Comparison of ENCODE assay signal across 20 cellular contexts in the genomic region with DNA sequence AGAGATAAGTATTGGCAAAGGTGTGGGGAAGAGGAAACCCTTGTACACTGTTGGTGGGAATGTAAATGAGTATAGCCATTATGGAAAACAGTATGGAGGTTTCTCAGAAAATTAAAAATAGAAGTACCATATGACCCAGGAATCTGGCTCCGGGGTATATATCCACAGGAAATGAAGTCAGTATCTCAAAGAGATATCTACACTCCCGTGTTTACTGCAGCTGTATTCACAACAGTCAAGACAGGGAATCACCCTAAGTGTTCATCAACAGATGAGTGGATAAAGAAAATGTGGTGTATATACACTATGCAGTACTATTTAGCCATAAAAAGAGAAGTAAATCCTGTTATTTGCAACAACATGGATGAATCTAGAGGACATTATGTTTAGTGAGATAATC. TPM values are rescaled to one million over a fixed set of nuclear protein-coding genes. Genes with fewer than 3 reads are reported as not detected.
DNase-seq lines count a peak whose midpoint lies in the region; ATAC-seq, FAIRE-seq and TF ChIP-seq lines count a peak whose summit lies in the region.
"Had no signal": no experiment of that assay in that cellular context is flagged by ENCODE, and none has a peak within 500 bp of the region (broad histone marks: within the 10 kb centered on the region; RNA-seq: fewer than 3 reads in every experiment).

No MANE protein-coding gene starts in this region.

- no peaks in the 10 kb centered on the region for H3K9me2 ChIP-seq in SK-N-SH

- no peak for TF ChIP-seq CTCF in SK-N-SH (IDR thresholded peaks at IDR 0.05)
- no peak for TF ChIP-seq CTCF in keratinocyte (optimal IDR thresholded peaks at IDR 0.05 in 1 of 3, IDR thresholded peaks at IDR 0.05 in 1 of 3, conservative IDR thresholded peaks at IDR 0.05 in 1 of 3; ENCODE audit: extremely low read depth in 1 of 3, insufficient read depth in 2 of 3, low read length in 3 of 3)
- TF ChIP-seq CTCF in tibial nerve (IDR thresholded peaks at IDR 0.05) = no peak

- CTCF ChIA-PET in SK-N-SH (lab: Yijun Ruan, JAX) = interaction anchor here (3.4 kb wide), 1 partner anchor 12 kb away, joined by 14 read pairs; no protein-coding TSS in a partner anchor

- no peaks in the 10 kb centered on the region for H3K9me1 ChIP-seq in keratinocyte (ENCODE audit: control insufficient read depth, extremely low read depth, insufficient read depth, low read length)

- no peak for TF ChIP-seq EP300 in SK-N-SH (IDR thresholded peaks at IDR 0.05; ENCODE audit: borderline replicate concordance in 1 of 2, low read depth in 1 of 2, low read length in 1 of 2)
- TF ChIP-seq EP300 in tibial nerve (IDR thresholded peaks at IDR 0.05) = no peak

- no peaks in the 10 kb centered on the region for H3K79me2 ChIP-seq in SK-N-SH (ENCODE audit: insufficient read depth)
- no peaks in the 10 kb centered on the region for H3K79me2 ChIP-seq in keratinocyte (ENCODE audit: control insufficient read depth, insufficient read depth, low read length)

- H3K4me2 ChIP-seq in SK-N-SH (0 out of 2 replicates have a peak overlapping the region, but pooled peaks have one; percentile 19), keratinocyte (ENCODE audit: control insufficient read depth, extremely low read depth, insufficient read depth, low read depth, low read length) (no peak overlapping the region)
- H3K4me2 ChIP-seq: BLaER1 had no signal

- intact Hi-C loops in left colon (cut with DNase I, micrococcal nuclease) = no loop called here

- POLR2A ChIA-PET in SK-N-SH (lab: Yijun Ruan, JAX) = no interaction called here

- H3K27me3 ChIP-seq in SK-N-SH (ENCODE audit: insufficient read depth) = no peaks in the 10 kb centered on the region
- no peaks in the 10 kb centered on the region for H3K27me3 ChIP-seq in keratinocyte (ENCODE audit: control insufficient read depth, extremely low read depth, insufficient read depth, low read length)
- H3K27me3 ChIP-seq in tibial nerve = no peaks in the 10 kb centered on the region
- H3K27me3 ChIP-seq: BLaER1 had no signal

- in situ Hi-C loops in SK-MEL-5 (cut with HindIII; ENCODE audit: low pct_unique_long_range_greater_than_20kb, low sequenced_read_pairs) = no loop called here

- no peaks in the 10 kb centered on the region for H3K9me3 ChIP-seq in SK-N-SH
- no peaks in the 10 kb centered on the region for H3K9me3 ChIP-seq in keratinocyte (ENCODE audit: control insufficient read depth, low read depth, low read length)
- H3K9me3 ChIP-seq in tibial nerve = no peaks in the 10 kb centered on the region
- H3K9me3 ChIP-seq: BLaER1 had no signal

- no peak for TF ChIP-seq RAD21 in SK-N-SH (IDR thresholded peaks at IDR 0.05; ENCODE audit: low read length)

- H3K27ac ChIP-seq in SK-N-SH (ENCODE audit: low read depth in 2 of 2, low read length in 1 of 2) = no peak overlapping the region
- H3K27ac ChIP-seq in keratinocyte (ENCODE audit: control insufficient read depth, insufficient read depth, low read length) = no peak overlapping the region
- peak overlapping the region; percentile 24 to 85 (median 58) for H3K27ac ChIP-seq in tibial nerve
- H3K27ac ChIP-seq: BLaER1 had no signal

- no peaks in the 10 kb centered on the region for H3K36me3 ChIP-seq in SK-N-SH (replicated peaks in 1 of 2; ENCODE audit: control insufficient read depth in 1 of 2, insufficient read depth in 2 of 2, low read length in 1 of 2)
- H3K36me3 ChIP-seq in keratinocyte (ENCODE audit: control insufficient read depth in 2 of 2, extremely low read depth in 1 of 2, insufficient read depth in 2 of 2, low read length in 2 of 2) = no peaks in the 10 kb centered on the region
- no peaks in the 10 kb centered on the region for H3K36me3 ChIP-seq in tibial nerve
- H3K36me3 ChIP-seq: BLaER1 had no signal

- TF ChIP-seq POLR2A in tibial nerve (IDR thresholded peaks at IDR 0.05) = no peak

- dilution Hi-C loops in keratinocyte (cut with MboI; ENCODE audit: extremely low pct_ligation_motif_present, low sequenced_read_pairs) = no loop called here

- no peaks in the 10 kb centered on the region for H3F3A ChIP-seq in SK-N-SH (replicated peaks; ENCODE audit: insufficient read depth)

- WGBS in SK-N-SH (ENCODE audit: low lambda C conversion rate) = 9% methylated on average over 2 of the region's 2 CpGs
- WGBS in tibial nerve, 2 donors = 30 to 31% methylated on average over 2 of the region's 2 CpGs

- no peak for FAIRE-seq in keratinocyte (lab: Jason Lieb, UNC)
- FAIRE-seq: G401.6, GM12891, GM19239, HepG2, HTR-8/SVneo had no signal

- H3K4me1 ChIP-seq in SK-N-SH (ENCODE audit: control insufficient read depth in 1 of 2, insufficient read depth in 2 of 2, low read depth in 1 of 2, low read length in 1 of 2) (peaks cover 0 to 3% of the 10 kb centered on the region in 2 experiments; a peak in 1 of 4 replicates), keratinocyte (ENCODE audit: control insufficient read depth, extremely low read depth, insufficient read depth, low read length) (no peaks in the 10 kb centered on the region), tibial nerve (peaks cover 0 to 35% (median 8%) of the 10 kb centered on the region in 4 donors)
- H3K4me1 ChIP-seq: BLaER1 had no signal

- H2AFZ ChIP-seq in SK-N-SH (ENCODE audit: low read depth) = no peak overlapping the region
- peak overlapping the region; percentile 10 for H2AFZ ChIP-seq in keratinocyte (ENCODE audit: control insufficient read depth, low read length)

- ATAC-seq in SK-N-SH treated with all-trans-retinoic acid at 6 μM for 48 hours = no peak
- ATAC-seq in GM21367 (IDR thresholded peaks at IDR 0.05; ENCODE audit: unreplicated experiment) = no peak
- ATAC-seq in left colon = no peak
- no peak for ATAC-seq in HG02970 (IDR thresholded peaks at IDR 0.05; ENCODE audit: low FRiP score, unreplicated experiment)
- ATAC-seq: HepG2 had no signal

- H3K9ac ChIP-seq in SK-N-SH (no peak overlapping the region), keratinocyte (ENCODE audit: control insufficient read depth, extremely low read depth, insufficient read depth, low read length) (no peak overlapping the region)
- H3K9ac ChIP-seq: BLaER1 had no signal

- DNase-seq in SK-N-SH (no peak), SK-MEL-5 (ENCODE audit: low read depth, low spot score) (peak; percentile 32), keratinocyte (ENCODE audit: low read depth, low spot score) (no peak), tibial nerve (ENCODE audit: low spot score in 2 of 2) (no peak), left colon (no peak)
- DNase-seq: 8988T; AML-193; CD4-positive, CD25-positive, alpha-beta regulatory T cell; DMS79; HCEC 1CT; HFFc6 had no signal

- H3K4me3 ChIP-seq in SK-N-SH (ENCODE audit: low read depth in 2 of 2, low read length in 1 of 2) (no peak overlapping the region), keratinocyte (ENCODE audit: control insufficient read depth in 2 of 3, extremely low read depth in 1 of 3, insufficient read depth in 2 of 3, low read depth in 1 of 3, low read length in 3 of 3) (no peak overlapping the region), tibial nerve (peak overlapping the region in 1 of 4 donors; percentile 10)
- H3K4me3 ChIP-seq: BLaER1 had no signal

- no peaks in the 10 kb centered on the region for H4K20me1 ChIP-seq in SK-N-SH (ENCODE audit: insufficient read depth)
- H4K20me1 ChIP-seq in keratinocyte (ENCODE audit: control insufficient read depth, extremely low read depth, insufficient read depth, low read length) = no peaks in the 10 kb centered on the region
- H4K20me1 ChIP-seq: BLaER1 had no signal

TF ChIP-seq in SK-N-SH treated with all-trans-retinoic acid at 6 μM for 48 hours, 23 proteins besides CTCF, POLR2A, EP300 and RAD21:
- TF ChIP-seq TCF4 (CRISPR knock-in tag; IDR thresholded peaks at IDR 0.05; ENCODE audit: borderline replicate concordance) = no peak; the same call in 1 of the 2 replicates

RNA-seq across cellular contexts. Expression of a gene that starts 13.5 kb away (rescaled TPM):
- polyA plus RNA-seq in SK-N-SH (2012; rRNA removed) (0.93 and 1.0 TPM in 2 replicates), keratinocyte (8.9 to 18.9 TPM (median 18.2 TPM) in 3 replicates)
- 1.7 TPM in 2 replicates for polyA plus RNA-seq in SK-N-SH (2012; cell fraction: cytosol; rRNA removed)
- 0.40 and 0.61 TPM in 2 replicates for polyA plus RNA-seq in SK-N-SH (2012; cell fraction: nucleus; rRNA removed)
- total RNA-seq in SK-MEL-5 (2014; rRNA removed; shearing (Covaris generic)) = 5.4 and 7.3 TPM in 2 replicates
- polyA plus RNA-seq in SK-MEL-5 (2015; cell fraction: cytosol; rRNA removed) = 7.4 and 9.2 TPM in 2 replicates
- 2.7 and 3.3 TPM in 2 replicates for polyA plus RNA-seq in SK-MEL-5 (2015; cell fraction: nucleus; rRNA removed)
- 2.1 TPM for polyA plus RNA-seq in keratinocyte (2011; ENCODE audit: low read depth)
- polyA plus RNA-seq in keratinocyte (2011; cell fraction: cytosol; rRNA removed) = 14.5 and 22.9 TPM in 2 replicates
- 15.1 and 18.9 TPM in 2 replicates for polyA plus RNA-seq in keratinocyte (2011; cell fraction: nucleus; rRNA removed)
- polyA plus RNA-seq in keratinocyte (2012; ENCODE audit: low replicate concordance) = 6.3 and 28.6 TPM in 2 replicates
- polyA minus RNA-seq in keratinocyte = 12.8 to 25.6 TPM (median 19.9 TPM) in 3 replicates
- polyA minus RNA-seq in keratinocyte (2011; cell fraction: cytosol; rRNA and poly(A)+ RNA removed) = 34.7 TPM
- 17.6 and 27.0 TPM in 2 replicates for polyA minus RNA-seq in keratinocyte (2011; cell fraction: nucleus; rRNA and poly(A)+ RNA removed)
- total RNA-seq in tibial nerve (100 to 1,000 TPM; 126 to 217 (median 159) TPM), left colon (10 to 100 TPM; 49.8 to 53.4 TPM)
- total RNA-seq: HepG2 had no signal
- polyA plus RNA-seq: HepG2 had no signal

Comparison
In these comparisons a context has a peak if more than half of its experiments do, and no peak if none do; other contexts are left out.
1. H3K27ac ChIP-seq: peak in tibial nerve (4 of 4); none in SK-N-SH (0 of 2) and keratinocyte (single experiment).